Comparison of ENCODE assay signal across 20 cellular contexts in genomic region chr15:39135989-39136388, GRCh38.
A peak's percentile ranks its signal among the peaks of the same experiment; 100 is the strongest.
DNase-seq lines count a peak whose midpoint lies in the region; ATAC-seq and TF ChIP-seq lines count a peak whose summit lies in the region.
"Had no signal": no experiment of that assay in that cellular context is flagged by ENCODE, and none has a peak within 500 bp of the region (broad histone marks: within the 10 kb centered on the region; RNA-seq: fewer than 3 reads in every experiment).

No MANE protein-coding gene starts in this region.

- intact Hi-C loops in Right ventricle myocardium inferior (cut with DNase I) (no loop called here), esophagus muscularis mucosa (cut with DNase I) (loop anchor here (10.0 kb wide), 1 partner anchor 51 kb away; no protein-coding TSS in a partner anchor)

- H3K4me3 Mint-ChIP-seq in HFFc6, result peak overlapping the region; percentile 61
- H3K4me3 Mint-ChIP-seq: activated CD4-positive, alpha-beta T cell treated with anti-CD3 and anti-CD28 coated beads, Interleukin-2, amount 10 ng/mL, durations not matched to agents 7 days and 5 days; activated naive CD8-positive, alpha-beta T cell treated with anti-CD3 and anti-CD28 coated beads, Interleukin-2, amount 10 ng/mL, durations not matched to agents 7 days and 5 days had no signal

- H3K4me1 ChIP-seq in esophagus muscularis mucosa, result peaks cover 0 to 31% (median 19%) of the 10 kb centered on the region in 4 donors

- H3K27me3 Mint-ChIP-seq in HFFc6 (ENCODE audit: insufficient read depth), result no peaks in the 10 kb centered on the region

- no peak for ATAC-seq in Right ventricle myocardium inferior
- ATAC-seq: right cardiac atrium had no signal

- H3K9me3 ChIP-seq in esophagus muscularis mucosa, result no peaks in the 10 kb centered on the region

- TF ChIP-seq POLR2A in esophagus muscularis mucosa (IDR thresholded peaks at IDR 0.05; ENCODE audit: low read depth), result no peak

- no peak for TF ChIP-seq EP300 in esophagus muscularis mucosa (IDR thresholded peaks at IDR 0.05)

- WGBS in esophagus muscularis mucosa, result 74% methylated on average over 7 of the region's 7 CpGs

- H3K36me3 Mint-ChIP-seq in HFFc6 (ENCODE audit: low read depth), result peaks cover 16% of the 10 kb centered on the region
- H3K36me3 Mint-ChIP-seq: activated naive CD8-positive, alpha-beta T cell treated with anti-CD3 and anti-CD28 coated beads, Interleukin-2, amount 10 ng/mL, durations not matched to agents 7 days and 5 days had no signal

- H3K36me3 ChIP-seq in kidney epithelial cell (ENCODE audit: control insufficient read depth, insufficient read depth, low read length) (no peaks in the 10 kb centered on the region), esophagus muscularis mucosa (no peaks in the 10 kb centered on the region)

- DNase-seq in AG08395 (ENCODE audit: low spot score) (peak; percentile 78), HFFc6 (peak; percentile 92), astrocyte of the cerebellum (ENCODE audit: low read depth) (peak; percentile 42), kidney epithelial cell (ENCODE audit: low read depth) (peak; percentile 79), epidermal melanocyte (ENCODE audit: insufficient read length, low spot score) (no peak), Right ventricle myocardium inferior (ENCODE audit: missing footprints) (no peak), esophagus muscularis mucosa (ENCODE audit: extremely low spot score) (no peak), NCI-H526 treated with DMSO at 0.1 percent for 48 hours (lab: John Stamatoyannopoulos, UW) (no peak)
- DNase-seq: activated CD4-positive, alpha-beta T cell treated with anti-CD3 and anti-CD28 coated beads, Interleukin-2, amount 10 ng/mL, durations not matched to agents 7 days and 5 days; activated naive CD8-positive, alpha-beta T cell treated with anti-CD3 and anti-CD28 coated beads, Interleukin-2, amount 10 ng/mL, durations not matched to agents 7 days and 5 days; activated T-cell treated with anti-CD3 and anti-CD28 coated beads, Interleukin-2, amount 50 U/mL, for 1 hour; cortex of kidney; DMS79 treated with DMSO at 0.1 percent for 48 hours; MM.1S; NCI-H2081 treated with DMSO at 0.1 percent for 48 hours; NK-92 treated with Interleukin-12 subunit alpha and Interleukin-12 subunit beta, amount 100 ng/mL, for 24 hours; right cardiac atrium; SHP77 treated with DMSO at 0.1 percent for 48 hours; stimulated activated naive CD4-positive, alpha-beta T cell; T1000 had no signal

- no peaks in the 10 kb centered on the region for H3K9me3 Mint-ChIP-seq in HFFc6
- H3K9me3 Mint-ChIP-seq: activated CD4-positive, alpha-beta T cell treated with anti-CD3 and anti-CD28 coated beads, Interleukin-2, amount 10 ng/mL, durations not matched to agents 7 days and 5 days; activated naive CD8-positive, alpha-beta T cell treated with anti-CD3 and anti-CD28 coated beads, Interleukin-2, amount 10 ng/mL, durations not matched to agents 7 days and 5 days had no signal

- H3K27me3 ChIP-seq in kidney epithelial cell (ENCODE audit: control insufficient read depth, insufficient read depth, low read length), result no peaks in the 10 kb centered on the region
- no peaks in the 10 kb centered on the region for H3K27me3 ChIP-seq in esophagus muscularis mucosa

- H3K27ac ChIP-seq in esophagus muscularis mucosa (replicated peaks in 1 of 4), result peak overlapping the region in 1 of 4 donors; percentile 10

- H3K27ac Mint-ChIP-seq in HFFc6, result peak overlapping the region; percentile 93
- H3K27ac Mint-ChIP-seq: activated CD4-positive, alpha-beta T cell treated with anti-CD3 and anti-CD28 coated beads, Interleukin-2, amount 10 ng/mL, durations not matched to agents 7 days and 5 days; activated naive CD8-positive, alpha-beta T cell treated with anti-CD3 and anti-CD28 coated beads, Interleukin-2, amount 10 ng/mL, durations not matched to agents 7 days and 5 days had no signal

- no peak for TF ChIP-seq CTCF in HFFc6 (IDR thresholded peaks at IDR 0.05)
- no peak for TF ChIP-seq CTCF in astrocyte of the cerebellum (IDR thresholded peaks at IDR 0.05; ENCODE audit: low read depth, low read length, missing control alignments)
- TF ChIP-seq CTCF in kidney epithelial cell (IDR thresholded peaks at IDR 0.05; ENCODE audit: insufficient read depth, low read length, poor library complexity, severe bottlenecking), result no peak
- TF ChIP-seq CTCF in esophagus muscularis mucosa (IDR thresholded peaks at IDR 0.05), result no peak

- in situ Hi-C loops in astrocyte of the cerebellum (cut with HindIII; ENCODE audit: low sequenced_read_pairs), result no loop called here

- H3K4me3 ChIP-seq in astrocyte of the cerebellum (ENCODE audit: low read depth, low read length) (no peak overlapping the region), kidney epithelial cell (ENCODE audit: low read depth, low read length) (no peak overlapping the region), esophagus muscularis mucosa (no peak overlapping the region)

- peaks cover 99% of the 10 kb centered on the region for H3K4me1 Mint-ChIP-seq in HFFc6 (ENCODE audit: low read depth)
- H3K4me1 Mint-ChIP-seq: activated CD4-positive, alpha-beta T cell treated with anti-CD3 and anti-CD28 coated beads, Interleukin-2, amount 10 ng/mL, durations not matched to agents 7 days and 5 days had no signal

Comparison
In these comparisons a context has a peak if more than half of its experiments do, and no peak if none do; other contexts are left out.
1. DNase-seq: peak in AG08395 (single experiment), HFFc6 (single experiment), astrocyte of the cerebellum (single experiment) and kidney epithelial cell (single experiment); none in epidermal melanocyte (single experiment), Right ventricle myocardium inferior (single experiment), esophagus muscularis mucosa (single experiment) and NCI-H526 treated with DMSO at 0.1 percent for 48 hours (single experiment).